Comparison of ENCODE assay signal across 8 cellular contexts in genomic region chr3:19348929-19349564, GRCh38.
DNase-seq lines count a peak whose midpoint lies in the region; ATAC-seq lines count a peak whose summit lies in the region.

No MANE protein-coding gene starts in this region.

- DNase-seq in NCI-H524 (lab: John Stamatoyannopoulos, UW), result peak; percentile 9 to 10
- DNase-seq in NCI-H524 treated with DMSO at 0.1 percent for 48 hours (lab: John Stamatoyannopoulos, UW), result no peak
- DNase-seq in HS-27A (ENCODE audit: low read depth), result peak; percentile 3
- peak; percentile 58 for DNase-seq in adipocyte (ENCODE audit: low read depth)
- peak; percentile 31 for DNase-seq in kidney tubule cell (ENCODE audit: low spot score)
- DNase-seq in DMS79 treated with DMSO at 0.1 percent for 48 hours (lab: John Stamatoyannopoulos, UW), result no peak
- DNase-seq in activated CD4-positive, CD25-positive, alpha-beta regulatory T cell treated with anti-CD3 and anti-CD28 coated beads, Interleukin-2, amount 50 U/mL, for 72 hours, result no peak

- no peaks in the 10 kb centered on the region for H3K36me3 ChIP-seq in adipocyte (ENCODE audit: control insufficient read depth, insufficient read depth, low read length, severe bottlenecking)

- no peaks in the 10 kb centered on the region for H3K27me3 ChIP-seq in adipocyte (replicated peaks; ENCODE audit: control insufficient read depth, insufficient read depth, low read length)

- H3K4me3 ChIP-seq in adipocyte (ENCODE audit: low read length), result no peak overlapping the region

- no peaks in the 10 kb centered on the region for H3K9me3 ChIP-seq in adipocyte (ENCODE audit: control insufficient read depth, low read length)

- peak; percentile 77 for ATAC-seq in GM21381 (IDR thresholded peaks at IDR 0.05; ENCODE audit: unreplicated experiment)

- H3K9ac ChIP-seq in adipocyte (ENCODE audit: low read length), result no peak overlapping the region

- no peaks in the 10 kb centered on the region for H3K4me1 ChIP-seq in adipocyte (ENCODE audit: control insufficient read depth, insufficient read depth, low read length)

Comparison
In these comparisons a context has a peak if more than half of its experiments do, and no peak if none do; other contexts are left out.
1. DNase-seq: peak in NCI-H524 (2 of 2), HS-27A (single experiment), adipocyte (single experiment) and kidney tubule cell (single experiment); none in NCI-H524 treated with DMSO at 0.1 percent for 48 hours (single experiment), DMS79 treated with DMSO at 0.1 percent for 48 hours (single experiment) and activated CD4-positive, CD25-positive, alpha-beta regulatory T cell treated with anti-CD3 and anti-CD28 coated beads, Interleukin-2, amount 50 U/mL, for 72 hours (single experiment).